14 cellular contexts compared by ENCODE assay signal in genomic region chr1:154466136-154466665, GRCh38. TPM values are rescaled to one million over a fixed set of nuclear protein-coding genes. Genes with fewer than 3 reads are reported as not detected.
DNase-seq lines count a peak whose midpoint lies in the region; ATAC-seq and TF ChIP-seq lines count a peak whose summit lies in the region.
"Had no signal": no experiment of that assay in that cellular context is flagged by ENCODE, and none has a peak within 500 bp of the region (broad histone marks: within the 10 kb centered on the region; RNA-seq: fewer than 3 reads in every experiment).

No MANE protein-coding gene starts in this region.

- DNase-seq in CD8-positive, alpha-beta memory T cell: no peak
- DNase-seq in effector memory CD4-positive, alpha-beta T cell: no peak
- DNase-seq in NCI-H2171 (lab: John Stamatoyannopoulos, UW) (no peak), NCI-H2029 (lab: John Stamatoyannopoulos, UW) (no peak)
- DNase-seq: activated CD8-positive, alpha-beta T cell treated with anti-CD3 and anti-CD28 coated beads, Interleukin-2, amount 10 ng/mL, durations not matched to agents 7 days and 5 days; activated naive CD8-positive, alpha-beta T cell treated with anti-CD3 and anti-CD28 coated beads, Interleukin-2, amount 50 U/mL, for 24 hours; NCI-H526 treated with DMSO at 0.1 percent for 48 hours; stimulated activated CD4-positive, alpha-beta T cell treated with anti-CD3 and anti-CD28 coated beads, Interleukin-4, amount 100 ng/mL, for 4 hours; stimulated activated naive CD8-positive, alpha-beta T cell treated with anti-CD3 and anti-CD28 coated beads, Interleukin-15, amount 100 ng/mL, for 72 hours had no signal

- no peak overlapping the region for H3K4me2 ChIP-seq in Loucy (ENCODE audit: low read depth, low read length, poor library complexity, severe bottlenecking)

- CTCF ChIA-PET in CD8-positive, alpha-beta memory T cell (lab: Charles Lee): no interaction called here

- H3K4me1 Mint-ChIP-seq in CD8-positive, alpha-beta memory T cell: peaks cover 43 to 62% (median 53%) of the 10 kb centered on the region in 3 donors

- no peak overlapping the region for H3K27ac ChIP-seq in CD8-positive, alpha-beta memory T cell (ENCODE audit: low read depth, low read length)
- peak overlapping the region; percentile 74 for H3K27ac ChIP-seq in effector memory CD4-positive, alpha-beta T cell (ENCODE audit: insufficient read depth, low read length, poor library complexity, severe bottlenecking)
- peak overlapping the region in 15 of 21 experiments; percentile 12 to 91 (median 62) for H3K27ac ChIP-seq in skin epidermis

- peaks cover 62% of the 10 kb centered on the region for H3K4me1 ChIP-seq in CD8-positive, alpha-beta memory T cell (ENCODE audit: insufficient read depth, low read length)
- H3K4me1 ChIP-seq in Loucy (ENCODE audit: insufficient read depth, low read length, poor library complexity, severe bottlenecking): peaks cover 41% of the 10 kb centered on the region
- H3K4me1 ChIP-seq in effector memory CD4-positive, alpha-beta T cell (ENCODE audit: control insufficient read depth, insufficient read depth, low read length, poor library complexity, severe bottlenecking): peaks cover 63% of the 10 kb centered on the region
- H3K4me1 ChIP-seq: Caco-2 had no signal

- H4K20me1 ChIP-seq in Loucy (ENCODE audit: insufficient read depth, low read length, poor library complexity, severe bottlenecking): no peaks in the 10 kb centered on the region

- no peak for TF ChIP-seq CTCF in Loucy (conservative IDR thresholded peaks at IDR 0.05; ENCODE audit: low read length)

- no peaks in the 10 kb centered on the region for H3K9me3 ChIP-seq in CD8-positive, alpha-beta memory T cell (ENCODE audit: low read length)
- no peaks in the 10 kb centered on the region for H3K9me3 ChIP-seq in Loucy (ENCODE audit: insufficient read depth, low read depth, low read length)
- H3K9me3 ChIP-seq in effector memory CD4-positive, alpha-beta T cell (ENCODE audit: control insufficient read depth, low read length): no peaks in the 10 kb centered on the region
- H3K9me3 ChIP-seq: Caco-2 had no signal

- H3K79me2 ChIP-seq in Loucy (ENCODE audit: insufficient read depth, low read length): no peaks in the 10 kb centered on the region

- peak overlapping the region in 3 of 7 donors; percentile 0 to 42 (median 4) for H3K4me3 Mint-ChIP-seq in CD8-positive, alpha-beta memory T cell
- H3K4me3 Mint-ChIP-seq: activated CD8-positive, alpha-beta T cell treated with anti-CD3 and anti-CD28 coated beads, Interleukin-2, amount 10 ng/mL, durations not matched to agents 7 days and 5 days; activated naive CD8-positive, alpha-beta T cell treated with anti-CD3 and anti-CD28 coated beads, Interleukin-2, amount 50 U/mL, for 24 hours had no signal

- H3K27me3 ChIP-seq in CD8-positive, alpha-beta memory T cell (ENCODE audit: insufficient read depth, low read length, poor library complexity, severe bottlenecking): no peaks in the 10 kb centered on the region
- no peaks in the 10 kb centered on the region for H3K27me3 ChIP-seq in Loucy (ENCODE audit: insufficient read depth, low read length, poor library complexity, severe bottlenecking)
- H3K27me3 ChIP-seq in effector memory CD4-positive, alpha-beta T cell (replicated peaks; ENCODE audit: control insufficient read depth, insufficient read depth, low read length, poor library complexity, severe bottlenecking): no peaks in the 10 kb centered on the region

- H3K9me3 Mint-ChIP-seq in CD8-positive, alpha-beta memory T cell: no peaks in the 10 kb centered on the region
- H3K9me3 Mint-ChIP-seq: activated naive CD8-positive, alpha-beta T cell treated with anti-CD3 and anti-CD28 coated beads, Interleukin-2, amount 50 U/mL, for 24 hours; stimulated activated naive CD8-positive, alpha-beta T cell treated with anti-CD3 and anti-CD28 coated beads, Interleukin-15, amount 100 ng/mL, for 72 hours had no signal

- peak overlapping the region in 6 of 8 donors; percentile 4 to 84 (median 59) for H3K27ac Mint-ChIP-seq in CD8-positive, alpha-beta memory T cell
- H3K27ac Mint-ChIP-seq: activated CD8-positive, alpha-beta T cell treated with anti-CD3 and anti-CD28 coated beads, Interleukin-2, amount 10 ng/mL, durations not matched to agents 7 days and 5 days had no signal

- H2AFZ ChIP-seq in Loucy (ENCODE audit: low read length): peak overlapping the region; percentile 76; the same call in 1 of the 2 replicates

- H3F3A ChIP-seq in Loucy (ENCODE audit: low read depth): peaks cover 5% of the 10 kb centered on the region

- no peak overlapping the region for H3K9ac ChIP-seq in Loucy (ENCODE audit: low read depth, low read length, poor library complexity, severe bottlenecking)

- POLR2A ChIA-PET in CD8-positive, alpha-beta memory T cell (lab: Charles Lee): no interaction called here

- H3K9me2 ChIP-seq in Loucy (replicated peaks; ENCODE audit: low read depth, low read length): no peaks in the 10 kb centered on the region

- H3K4me3 ChIP-seq in CD8-positive, alpha-beta memory T cell (ENCODE audit: low read length): no peak overlapping the region
- H3K4me3 ChIP-seq in Loucy (ENCODE audit: low read length, poor library complexity, severe bottlenecking) (no peak overlapping the region), skin epidermis (no peak overlapping the region)
- peak overlapping the region; percentile 16 for H3K4me3 ChIP-seq in effector memory CD4-positive, alpha-beta T cell (ENCODE audit: insufficient read depth, low read depth, low read length, poor library complexity, severe bottlenecking)

- H3K27me3 Mint-ChIP-seq in CD8-positive, alpha-beta memory T cell: no peaks in the 10 kb centered on the region
- H3K27me3 Mint-ChIP-seq: activated naive CD8-positive, alpha-beta T cell treated with anti-CD3 and anti-CD28 coated beads, Interleukin-2, amount 50 U/mL, for 24 hours; stimulated activated naive CD8-positive, alpha-beta T cell treated with anti-CD3 and anti-CD28 coated beads, Interleukin-15, amount 100 ng/mL, for 72 hours had no signal

- H3K36me3 Mint-ChIP-seq in CD8-positive, alpha-beta memory T cell: no peaks in the 10 kb centered on the region

- no peak for ATAC-seq in activated CD4-positive, CD25-positive, alpha-beta regulatory T cell treated with anti-CD3 and anti-CD28 coated beads, Interleukin-2, amount 50 U/mL, for 24 hours
- ATAC-seq: activated CD8-positive, alpha-beta T cell treated with anti-CD3 and anti-CD28 coated beads, Interleukin-2, amount 10 ng/mL, durations not matched to agents 7 days and 5 days; activated naive CD8-positive, alpha-beta T cell treated with anti-CD3 and anti-CD28 coated beads, Interleukin-2, amount 50 U/mL, for 24 hours; stimulated activated naive CD8-positive, alpha-beta T cell treated with anti-CD3 and anti-CD28 coated beads, Interleukin-15, amount 100 ng/mL, for 72 hours had no signal

- no peaks in the 10 kb centered on the region for H3K36me3 ChIP-seq in CD8-positive, alpha-beta memory T cell (ENCODE audit: insufficient read depth, low read length)
- no peaks in the 10 kb centered on the region for H3K36me3 ChIP-seq in Loucy (ENCODE audit: insufficient read depth, low read length)
- H3K36me3 ChIP-seq in effector memory CD4-positive, alpha-beta T cell (ENCODE audit: control insufficient read depth, insufficient read depth, low read length): no peaks in the 10 kb centered on the region

RNA-seq across cellular contexts. Expression of gene TDRD10, which starts 35.8 kb away (rescaled TPM):
- not detected for total RNA-seq in CD8-positive, alpha-beta memory T cell
- polyA plus RNA-seq in CD8-positive, alpha-beta memory T cell: not detected
- total RNA-seq: activated CD8-positive, alpha-beta T cell treated with anti-CD3 and anti-CD28 coated beads, Interleukin-2, amount 10 ng/mL, durations not matched to agents 7 days and 5 days; Caco-2; mononuclear cell had no signal

RNA-seq across cellular contexts. Expression of gene SHE, which starts 36.0 kb away (rescaled TPM):
- not detected for total RNA-seq in CD8-positive, alpha-beta memory T cell
- polyA plus RNA-seq in CD8-positive, alpha-beta memory T cell: not detected
- total RNA-seq: activated CD8-positive, alpha-beta T cell treated with anti-CD3 and anti-CD28 coated beads, Interleukin-2, amount 10 ng/mL, durations not matched to agents 7 days and 5 days; Caco-2 had no signal
